ENCODE assay signal across 8 cellular contexts in the genomic region with DNA sequence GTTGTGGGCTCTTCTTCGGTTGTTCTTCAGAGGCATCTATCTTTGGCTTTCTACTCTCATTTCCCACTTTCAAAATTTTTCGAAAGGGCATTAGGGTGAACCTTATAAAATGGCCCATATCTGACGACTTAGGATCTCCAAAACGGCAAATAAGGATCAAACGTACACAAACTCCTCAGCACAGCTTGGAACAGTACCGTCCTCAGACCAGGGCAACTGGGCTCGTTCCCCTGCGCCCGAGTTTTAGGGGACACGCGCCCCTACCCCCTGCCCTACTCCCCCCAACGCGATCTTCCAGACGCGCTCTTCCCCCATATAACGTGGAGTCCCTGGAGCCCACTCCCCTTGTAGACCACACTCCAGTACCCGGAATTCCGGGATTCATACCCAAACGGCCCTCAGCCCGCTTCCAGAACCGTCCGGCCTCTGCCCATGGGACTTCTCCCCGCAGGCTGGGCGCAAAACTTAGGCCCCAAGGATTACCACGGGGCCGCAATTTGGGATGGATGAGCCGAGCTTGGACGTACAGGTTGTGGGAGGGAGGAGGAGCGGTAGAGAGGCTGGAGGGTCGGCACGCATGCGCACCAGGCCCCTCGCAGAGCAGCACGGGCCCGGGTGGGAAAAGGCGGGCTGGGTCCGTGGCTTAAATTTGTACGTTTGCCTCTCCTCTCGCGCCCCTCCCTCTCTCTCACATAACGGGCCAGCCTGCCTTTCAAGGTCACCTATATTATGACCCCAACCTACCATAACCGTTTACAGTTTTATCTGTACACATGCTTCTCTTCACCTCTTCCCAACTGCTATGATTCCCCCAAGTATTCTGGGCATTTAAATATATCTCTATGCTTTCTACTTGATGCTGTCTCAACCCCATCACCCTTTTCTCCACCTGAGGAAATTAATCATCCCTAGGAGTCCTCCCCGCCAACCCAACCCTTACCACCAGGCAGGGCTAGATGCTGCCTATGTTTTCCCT.
DNase-seq lines count a peak whose midpoint lies in the region; ATAC-seq and FAIRE-seq lines count a peak whose summit lies in the region.

No MANE protein-coding gene starts in this region.

- no peak for FAIRE-seq in HTR-8/SVneo (lab: Jason Lieb, UNC)

- H3K27ac ChIP-seq in angular gyrus (ENCODE audit: low read depth, low read length) = peak overlapping the region; percentile 27

- DNase-seq in T-helper 1 cell = peak; percentile 22 to 58 (median 33)
- DNase-seq in left kidney (ENCODE audit: low read depth, low spot score) = peak; percentile 94
- DNase-seq in stimulated activated CD4-positive, alpha-beta T cell treated with anti-CD3 and anti-CD28 coated beads, Interleukin-4, amount 100 ng/mL, for 24 hours = peak; percentile 68
- DNase-seq in HTR-8/SVneo (ENCODE audit: insufficient read length, low spot score) = no peak
- no peak for DNase-seq in OCI-M2 (lab: John Stamatoyannopoulos, UW; ENCODE audit: unreplicated experiment)

- peak; percentile 95 for ATAC-seq in GM19023 (IDR thresholded peaks at IDR 0.05; ENCODE audit: unreplicated experiment)
- ATAC-seq in HG03135 (IDR thresholded peaks at IDR 0.05; ENCODE audit: unreplicated experiment) = peak; percentile 81

Comparison
In these comparisons a context has a peak if more than half of its experiments do, and no peak if none do; other contexts are left out.
1. DNase-seq: peak in T-helper 1 cell (5 of 5), left kidney (single experiment) and stimulated activated CD4-positive, alpha-beta T cell treated with anti-CD3 and anti-CD28 coated beads, Interleukin-4, amount 100 ng/mL, for 24 hours (single experiment); none in HTR-8/SVneo (single experiment) and OCI-M2 (single experiment).